23 cellular contexts compared by ENCODE assay signal in genomic region chr1:234940841-234941240, GRCh38.
"Had no signal": no experiment of that assay in that cellular context is flagged by ENCODE, and none has a peak within 500 bp of the region (broad histone marks: within the 10 kb centered on the region; RNA-seq: fewer than 3 reads in every experiment).

No MANE protein-coding gene starts in this region.

- H3K27me3 Mint-ChIP-seq: memory B cell; naive thymus-derived CD8-positive, alpha-beta T cell had no signal

- H3K36me3 Mint-ChIP-seq: memory B cell, neural progenitor cell had no signal

- ATAC-seq: foreskin keratinocyte; left cardiac atrium; lower lobe of right lung; naive thymus-derived CD8-positive, alpha-beta T cell; upper lobe of right lung had no signal

- H3K27ac Mint-ChIP-seq: endodermal cell; immature natural killer cell; memory B cell; naive thymus-derived CD8-positive, alpha-beta T cell; neural progenitor cell had no signal

- H3K4me1 Mint-ChIP-seq: endodermal cell had no signal

- DNase-seq: cerebellar nuclear complex; dermis blood vessel endothelial cell; effector CD4-positive, alpha-beta T cell; endodermal cell; erythroblast; foreskin keratinocyte; immature natural killer cell; kidney; left cardiac atrium; left ventricle myocardium inferior; lower lobe of right lung; naive thymus-derived CD8-positive, alpha-beta T cell; nucleus accumbens; ovary; sigmoid colon; stimulated activated CD4-positive, alpha-beta T cell treated with anti-CD3 and anti-CD28 coated beads, Interleukin-2, amount 100 ng/mL, for 24 hours; stimulated activated CD4-positive, alpha-beta T cell treated with anti-CD3 and anti-CD28 coated beads, Interleukin-4, amount 100 ng/mL, for 4 hours; stimulated activated naive CD4-positive, alpha-beta T cell; upper lobe of right lung had no signal

- H3K9me3 Mint-ChIP-seq: immature natural killer cell had no signal

- FAIRE-seq: colon, endothelial cell of umbilical vein, kidney had no signal

- H3K4me3 Mint-ChIP-seq: endodermal cell; immature natural killer cell; memory B cell; naive thymus-derived CD8-positive, alpha-beta T cell; neural progenitor cell had no signal
